In the genomic region with DNA sequence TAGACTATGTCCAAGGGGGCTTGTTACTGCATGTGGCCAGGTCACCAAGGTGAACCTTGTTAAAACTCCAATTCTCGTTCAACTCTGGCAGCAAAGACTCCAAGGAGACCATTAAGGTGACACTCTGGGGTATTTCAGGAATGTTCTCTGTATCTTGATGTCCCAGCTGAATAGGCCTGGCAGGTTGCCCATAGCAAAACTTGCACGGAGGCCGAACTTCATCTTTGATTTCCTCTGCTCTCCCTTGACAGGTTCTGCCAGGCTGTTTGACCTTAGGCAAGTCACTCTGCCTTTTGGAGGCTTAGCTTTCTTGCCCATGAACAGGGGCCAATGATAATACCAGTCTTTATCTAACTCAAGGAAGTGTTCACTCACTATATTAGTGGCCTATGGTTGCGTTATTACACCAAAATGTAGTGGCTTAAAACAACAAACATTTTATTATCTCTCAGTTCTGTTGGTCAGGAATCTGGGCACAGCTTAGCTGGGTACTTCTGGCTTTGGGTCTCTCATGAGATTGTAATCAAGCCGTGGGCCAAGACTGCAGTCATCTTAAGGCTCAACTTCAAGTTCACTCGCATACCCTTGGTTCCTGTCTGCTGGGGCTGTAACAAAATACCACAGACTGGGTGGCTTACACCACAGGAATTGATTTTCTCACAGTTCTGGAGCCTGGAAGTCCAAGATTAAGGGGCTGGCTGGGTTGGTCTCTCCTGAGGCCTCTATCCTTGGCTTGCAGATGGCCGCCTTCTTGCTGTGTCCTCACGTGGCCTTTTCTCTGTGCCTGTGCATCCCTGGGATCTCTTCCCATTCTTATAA, we compare ENCODE assay signal across 21 cellular contexts.
DNase-seq lines count a peak whose midpoint lies in the region; ATAC-seq and TF ChIP-seq lines count a peak whose summit lies in the region.
"Had no signal": no experiment of that assay in that cellular context is flagged by ENCODE, and none has a peak within 500 bp of the region (broad histone marks: within the 10 kb centered on the region; RNA-seq: fewer than 3 reads in every experiment).

No MANE protein-coding gene starts in this region.

- H3K27ac ChIP-seq in parathyroid adenoma (peak overlapping the region; percentile 95), RWPE1 (no peak overlapping the region)
- H3K27ac ChIP-seq: body of pancreas, C4-2B, KMS-11 had no signal

- H3K27me3 ChIP-seq in Loucy (ENCODE audit: insufficient read depth, low read length, poor library complexity, severe bottlenecking) (no peaks in the 10 kb centered on the region), parathyroid adenoma (ENCODE audit: control insufficient read depth, insufficient read depth, low read length) (no peaks in the 10 kb centered on the region)
- H3K27me3 ChIP-seq: body of pancreas had no signal

- H2AFZ ChIP-seq in Loucy (ENCODE audit: low read length) (peak overlapping the region; percentile 51; the same call in 1 of the 2 replicates), parathyroid adenoma (peak overlapping the region; percentile 77)

- H3K9me2 ChIP-seq in Loucy (replicated peaks; ENCODE audit: low read depth, low read length), result no peaks in the 10 kb centered on the region

- H3K27ac Mint-ChIP-seq in activated CD8-positive, alpha-beta memory T cell treated with anti-CD3 and anti-CD28 coated beads, Interleukin-2, amount 10 ng/mL, durations not matched to agents 7 days and 5 days, result peak overlapping the region; percentile 34
- H3K27ac Mint-ChIP-seq in activated naive CD4-positive, alpha-beta T cell treated with anti-CD3 and anti-CD28 coated beads, Interleukin-2, amount 50 U/mL, for 72 hours, result peak overlapping the region; percentile 75 to 87
- H3K27ac Mint-ChIP-seq: nephron progenitor cell, progenitor cell of endocrine pancreas had no signal

- no peak overlapping the region for H3K4me3 Mint-ChIP-seq in activated CD8-positive, alpha-beta memory T cell treated with anti-CD3 and anti-CD28 coated beads, Interleukin-2, amount 10 ng/mL, durations not matched to agents 7 days and 5 days
- H3K4me3 Mint-ChIP-seq: nephron progenitor cell had no signal

- POLR2A ChIA-PET in RWPE1 (lab: Yijun Ruan, JAX; ENCODE audit: low non-redundant PET), result no interaction called here

- peaks cover 3% of the 10 kb centered on the region for H3K36me3 Mint-ChIP-seq in activated CD8-positive, alpha-beta memory T cell treated with anti-CD3 and anti-CD28 coated beads, Interleukin-2, amount 10 ng/mL, durations not matched to agents 7 days and 5 days
- H3K36me3 Mint-ChIP-seq in activated naive CD4-positive, alpha-beta T cell treated with anti-CD3 and anti-CD28 coated beads, Interleukin-2, amount 50 U/mL, for 72 hours, result peaks cover 0 to 20% of the 10 kb centered on the region in 2 donors

- no peaks in the 10 kb centered on the region for H3K27me3 Mint-ChIP-seq in activated CD8-positive, alpha-beta memory T cell treated with anti-CD3 and anti-CD28 coated beads, Interleukin-2, amount 10 ng/mL, durations not matched to agents 7 days and 5 days
- H3K27me3 Mint-ChIP-seq: progenitor cell of endocrine pancreas had no signal

- no peaks in the 10 kb centered on the region for H3K36me3 ChIP-seq in Loucy (ENCODE audit: insufficient read depth, low read length)
- no peaks in the 10 kb centered on the region for H3K36me3 ChIP-seq in parathyroid adenoma (ENCODE audit: control insufficient read depth, insufficient read depth, low read length)

- H3K4me1 Mint-ChIP-seq in activated CD8-positive, alpha-beta memory T cell treated with anti-CD3 and anti-CD28 coated beads, Interleukin-2, amount 10 ng/mL, durations not matched to agents 7 days and 5 days, result peaks cover 38% of the 10 kb centered on the region

- H4K20me1 ChIP-seq in Loucy (ENCODE audit: insufficient read depth, low read length, poor library complexity, severe bottlenecking), result no peaks in the 10 kb centered on the region

- H3K9me3 ChIP-seq in Loucy (ENCODE audit: insufficient read depth, low read depth, low read length) (no peaks in the 10 kb centered on the region), parathyroid adenoma (ENCODE audit: control insufficient read depth, low read length) (no peaks in the 10 kb centered on the region)
- H3K9me3 ChIP-seq: body of pancreas had no signal

- CTCF ChIA-PET in activated CD8-positive, alpha-beta memory T cell treated with anti-CD3 and anti-CD28 coated beads, Interleukin-2, amount 10 ng/mL, durations not matched to agents 7 days and 5 days (lab: Charles Lee), result interaction anchor here (1.0 kb wide), 1 partner anchor 57 kb away, joined by 3 read pairs; no protein-coding TSS in a partner anchor
- CTCF ChIA-PET in RWPE1 (lab: Yijun Ruan, JAX), result no interaction called here

- ATAC-seq in activated CD8-positive, alpha-beta memory T cell treated with anti-CD3 and anti-CD28 coated beads, Interleukin-2, amount 10 ng/mL, durations not matched to agents 7 days and 5 days, result no peak
- peak; percentile 19 to 31 for ATAC-seq in activated naive CD4-positive, alpha-beta T cell treated with anti-CD3 and anti-CD28 coated beads, Interleukin-2, amount 50 U/mL, for 72 hours
- ATAC-seq in HG03045 (IDR thresholded peaks at IDR 0.05; ENCODE audit: unreplicated experiment), result no peak
- ATAC-seq: body of pancreas, SK-N-SH treated with all-trans-retinoic acid at 6 μM for 48 hours had no signal

- H3K9me3 Mint-ChIP-seq in activated CD8-positive, alpha-beta memory T cell treated with anti-CD3 and anti-CD28 coated beads, Interleukin-2, amount 10 ng/mL, durations not matched to agents 7 days and 5 days (ENCODE audit: low read depth), result no peaks in the 10 kb centered on the region
- peaks cover 8 to 9% of the 10 kb centered on the region in 2 donors for H3K9me3 Mint-ChIP-seq in activated naive CD4-positive, alpha-beta T cell treated with anti-CD3 and anti-CD28 coated beads, Interleukin-2, amount 50 U/mL, for 72 hours

- no peaks in the 10 kb centered on the region for H3F3A ChIP-seq in Loucy (ENCODE audit: low read depth)

- H3K4me2 ChIP-seq in Loucy (ENCODE audit: low read depth, low read length, poor library complexity, severe bottlenecking) (no peak overlapping the region), parathyroid adenoma (ENCODE audit: low read length) (no peak overlapping the region)
- H3K4me2 ChIP-seq: KMS-11 had no signal

- H3K79me2 ChIP-seq in Loucy (ENCODE audit: insufficient read depth, low read length), result no peaks in the 10 kb centered on the region
- H3K79me2 ChIP-seq in parathyroid adenoma, result no peaks in the 10 kb centered on the region

- H3K4me1 ChIP-seq in Loucy (ENCODE audit: insufficient read depth, low read length, poor library complexity, severe bottlenecking) (peaks cover 34% of the 10 kb centered on the region), parathyroid adenoma (peaks cover 40% of the 10 kb centered on the region)
- H3K4me1 ChIP-seq: body of pancreas had no signal

- H3K9ac ChIP-seq in Loucy (ENCODE audit: low read depth, low read length, poor library complexity, severe bottlenecking) (no peak overlapping the region), parathyroid adenoma (peak overlapping the region; percentile 29)
- H3K9ac ChIP-seq: KMS-11 had no signal

- H3K4me3 ChIP-seq in Loucy (ENCODE audit: low read length, poor library complexity, severe bottlenecking) (no peak overlapping the region), parathyroid adenoma (ENCODE audit: low read depth, low read length) (no peak overlapping the region)
- H3K4me3 ChIP-seq: body of pancreas had no signal

- no peak for DNase-seq in activated CD8-positive, alpha-beta memory T cell treated with anti-CD3 and anti-CD28 coated beads, Interleukin-2, amount 10 ng/mL, durations not matched to agents 7 days and 5 days
- DNase-seq in activated CD8-positive, alpha-beta memory T cell treated with anti-CD3 and anti-CD28 coated beads for 24 hours, result no peak
- no peak for DNase-seq in activated naive CD4-positive, alpha-beta T cell treated with anti-CD3 and anti-CD28 coated beads, Interleukin-2, amount 50 U/mL, for 72 hours (ENCODE audit: low spot score in 2 of 2)
- DNase-seq in RWPE1 (ENCODE audit: low spot score) (no peak), NCI-H2107 (lab: John Stamatoyannopoulos, UW) (no peak)
- DNase-seq: activated effector memory CD4-positive, alpha-beta T cell treated with anti-CD3 and anti-CD28 coated beads, Interleukin-2, amount 50 U/mL, for 16 hours; hypothalamus; mesendoderm; NCI-H1417 treated with DMSO at 0.1 percent for 48 hours; NCI-H2171 treated with DMSO at 0.1 percent for 48 hours; NCI-H82; nephron progenitor cell; stimulated activated CD4-positive, alpha-beta T cell treated with anti-CD3 and anti-CD28 coated beads, Interleukin-2, amount 100 ng/mL, for 48 hours had no signal

- TF ChIP-seq CTCF in Loucy (conservative IDR thresholded peaks at IDR 0.05; ENCODE audit: low read length) (no peak), parathyroid adenoma (IDR thresholded peaks at IDR 0.05) (no peak), RWPE1 (conservative IDR thresholded peaks at IDR 0.05; ENCODE audit: low read depth) (no peak)

Comparison
In these comparisons a context has a peak if more than half of its experiments do, and no peak if none do; other contexts are left out.
1. ATAC-seq: peak in activated naive CD4-positive, alpha-beta T cell treated with anti-CD3 and anti-CD28 coated beads, Interleukin-2, amount 50 U/mL, for 72 hours (2 of 2); none in activated CD8-positive, alpha-beta memory T cell treated with anti-CD3 and anti-CD28 coated beads, Interleukin-2, amount 10 ng/mL, durations not matched to agents 7 days and 5 days (single experiment) and HG03045 (single experiment).